20 cellular contexts compared by ENCODE assay signal in genomic region chr12:22257100-22257499, GRCh38.
"Had no signal": no experiment of that assay in that cellular context is flagged by ENCODE, and none has a peak within 500 bp of the region (broad histone marks: within the 10 kb centered on the region; RNA-seq: fewer than 3 reads in every experiment).

No MANE protein-coding gene starts in this region.

- H3K36me3 ChIP-seq: esophagus squamous epithelium, neutrophil, ovary, right atrium auricular region, tibial artery had no signal

- H3K27ac ChIP-seq: neutrophil, ovary, psoas muscle, right atrium auricular region had no signal

- DNase-seq: activated B cell treated with CpG ODN at 0.5 μM for 24 hours; activated CD4-positive, alpha-beta T cell treated with anti-CD3 and anti-CD28 coated beads for 4 hours; activated CD4-positive, alpha-beta T cell treated with anti-CD3 and anti-CD28 coated beads, Interleukin-2, amount 50 U/mL, for 48 hours; activated CD8-positive, alpha-beta memory T cell treated with anti-CD3 and anti-CD28 coated beads, Interleukin-2, amount 50 U/mL, for 48 hours; activated naive CD4-positive, alpha-beta T cell; activated T-cell treated with anti-CD3 and anti-CD28 coated beads, Interleukin-2, amount 50 U/mL, for 4 hours; amniotic stem cell; effector CD4-positive, alpha-beta T cell; esophagus squamous epithelium; kidney; ovary; psoas muscle; stimulated activated CD4-positive, alpha-beta T cell treated with anti-CD3 and anti-CD28 coated beads, Interleukin-12 subunit alpha, Interleukin-12 subunit beta, amount 100 ng/mL, for 4 hours; stimulated activated CD4-positive, alpha-beta T cell treated with anti-CD3 and anti-CD28 coated beads, Interleukin-4, amount 100 ng/mL, for 4 hours; stimulated activated naive CD8-positive, alpha-beta T cell treated with anti-CD3 and anti-CD28 coated beads, Interleukin-15, Interleukin-2, amounts not matched to agents 100 U/mL and 50 U/mL, for 24 hours; tibial artery had no signal

- H3K4me1 ChIP-seq: psoas muscle had no signal

- H3K9me3 ChIP-seq: esophagus squamous epithelium, neutrophil, ovary, psoas muscle, right atrium auricular region, tibial artery had no signal

- ATAC-seq: activated T-cell treated with anti-CD3 and anti-CD28 coated beads, Interleukin-2, amount 50 U/mL, for 4 hours; natural killer cell treated with Interleukin-12 subunit alpha and Interleukin-12 subunit beta and Interleukin-15 and Interleukin-18, amount 100 ng/mL, for 72 hours; psoas muscle; stimulated activated naive CD8-positive, alpha-beta T cell treated with anti-CD3 and anti-CD28 coated beads, Interleukin-15, Interleukin-2, amounts not matched to agents 100 U/mL and 50 U/mL, for 24 hours had no signal

- H3K27me3 ChIP-seq: esophagus squamous epithelium, ovary, right atrium auricular region, tibial artery had no signal

- H3K4me3 ChIP-seq: esophagus squamous epithelium, lung, ovary, psoas muscle, right atrium auricular region, tibial artery had no signal
